In the genomic region with DNA sequence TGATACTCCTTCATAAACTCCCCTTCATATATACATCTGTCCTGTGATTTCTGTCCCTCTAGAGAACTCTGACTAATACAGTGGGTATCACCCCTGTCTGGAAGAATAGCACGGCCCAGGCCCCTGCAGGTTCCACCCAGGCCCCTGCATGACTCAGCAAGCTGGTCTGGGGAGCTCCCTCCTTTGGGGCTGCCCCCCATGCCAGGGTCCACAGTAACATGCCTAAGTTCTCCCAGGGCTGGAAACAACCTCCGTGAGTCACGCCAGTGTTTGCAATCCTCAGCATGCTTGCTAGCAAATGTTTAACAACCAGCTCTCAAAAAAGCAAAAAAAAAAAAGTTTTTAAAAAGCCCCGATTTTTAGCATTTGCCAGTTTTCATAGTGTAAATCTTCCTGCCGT, we compare ENCODE assay signal across 20 cellular contexts.
A peak's percentile ranks its signal among the peaks of the same experiment; 100 is the strongest.
DNase-seq lines count a peak whose midpoint lies in the region; ATAC-seq and TF ChIP-seq lines count a peak whose summit lies in the region.
"Had no signal": no experiment of that assay in that cellular context is flagged by ENCODE, and none has a peak within 500 bp of the region (broad histone marks: within the 10 kb centered on the region; RNA-seq: fewer than 3 reads in every experiment).

No MANE protein-coding gene starts in this region.

- H3K27me3 Mint-ChIP-seq in HFFc6 (ENCODE audit: insufficient read depth), result peaks cover 15% of the 10 kb centered on the region
- H3K27me3 Mint-ChIP-seq: activated CD4-positive, alpha-beta memory T cell treated with anti-CD3 and anti-CD28 coated beads for 36 hours had no signal

- H3K27ac ChIP-seq in tibial nerve, result no peak overlapping the region
- H3K27ac ChIP-seq: SK-N-MC had no signal

- no peaks in the 10 kb centered on the region for H3K27me3 ChIP-seq in tibial nerve

- H3K4me3 Mint-ChIP-seq in HFFc6, result peak overlapping the region; percentile 37; the same call in 1 of the 2 replicates
- H3K4me3 Mint-ChIP-seq: activated CD4-positive, alpha-beta memory T cell treated with anti-CD3 and anti-CD28 coated beads for 36 hours; activated T-helper 1 cell treated with anti-CD3 and anti-CD28 coated beads, Interleukin-12 subunit alpha, Interleukin-12 subunit beta, Interleukin-2, Interleukin-4 antibody, amounts not matched to agents 30 ng/mL and 10 ng/mL and 1 ng/mL, durations not matched to agents 14 hours and 24 hours and 36 hours; dendritic cell treated with granulocyte-macrophage colony-stimulating factor and Interleukin-4, amounts not matched to agents 40 ng/mL and 50 ng/mL, for 4 days; natural killer cell had no signal

- H3K36me3 ChIP-seq in tibial nerve, result no peaks in the 10 kb centered on the region

- H3K4me1 ChIP-seq in tibial nerve, result peaks cover 0 to 6% (median 0%) of the 10 kb centered on the region in 4 donors

- no peaks in the 10 kb centered on the region for H3K9me3 Mint-ChIP-seq in HFFc6
- H3K9me3 Mint-ChIP-seq: activated CD4-positive, alpha-beta memory T cell treated with anti-CD3 and anti-CD28 coated beads for 36 hours; activated T-helper 1 cell treated with anti-CD3 and anti-CD28 coated beads, Interleukin-12 subunit alpha, Interleukin-12 subunit beta, Interleukin-2, Interleukin-4 antibody, amounts not matched to agents 30 ng/mL and 10 ng/mL and 1 ng/mL, durations not matched to agents 14 hours and 24 hours and 36 hours; dendritic cell treated with granulocyte-macrophage colony-stimulating factor and Interleukin-4, amounts not matched to agents 40 ng/mL and 50 ng/mL, for 4 days; natural killer cell had no signal

- no peak for TF ChIP-seq POLR2A in tibial nerve (IDR thresholded peaks at IDR 0.05)

- TF ChIP-seq EP300 in tibial nerve (IDR thresholded peaks at IDR 0.05), result no peak

- H3K9me3 ChIP-seq in tibial nerve, result no peaks in the 10 kb centered on the region

- WGBS in tibial nerve, 2 donors, result 62 to 74% methylated on average over 5 of the region's 5 CpGs

- peak overlapping the region; percentile 82; the same call in 1 of the 2 replicates for H3K27ac Mint-ChIP-seq in HFFc6
- H3K27ac Mint-ChIP-seq: activated CD4-positive, alpha-beta memory T cell treated with anti-CD3 and anti-CD28 coated beads for 36 hours; activated T-helper 1 cell treated with anti-CD3 and anti-CD28 coated beads, Interleukin-12 subunit alpha, Interleukin-12 subunit beta, Interleukin-2, Interleukin-4 antibody, amounts not matched to agents 30 ng/mL and 10 ng/mL and 1 ng/mL, durations not matched to agents 14 hours and 24 hours and 36 hours; dendritic cell treated with granulocyte-macrophage colony-stimulating factor and Interleukin-4, amounts not matched to agents 40 ng/mL and 50 ng/mL, for 4 days; natural killer cell had no signal

- in situ Hi-C loops in astrocyte of the spinal cord (cut with HindIII; ENCODE audit: low sequenced_read_pairs), result no loop called here

- H3K4me3 ChIP-seq in AG04449 (ENCODE audit: low read depth, low read length) (no peak overlapping the region), astrocyte of the spinal cord (ENCODE audit: low read depth, low read length) (no peak overlapping the region), tibial nerve (no peak overlapping the region)
- H3K4me3 ChIP-seq: SK-N-MC had no signal

- POLR2A ChIA-PET in AG04449 (lab: Yijun Ruan, JAX), result no interaction called here

- CTCF ChIA-PET in AG04449 (lab: Yijun Ruan, JAX), result interaction anchor here (1.7 to 2.8 kb wide), 3 partner anchors 111 to 907 kb away, joined by 3 to 9 read pairs (median 4); no protein-coding TSS in a partner anchor

- no peaks in the 10 kb centered on the region for H3K36me3 Mint-ChIP-seq in HFFc6 (ENCODE audit: low read depth)
- H3K36me3 Mint-ChIP-seq: activated CD4-positive, alpha-beta memory T cell treated with anti-CD3 and anti-CD28 coated beads for 36 hours; natural killer cell had no signal

- DNase-seq in AG04449 (ENCODE audit: low read depth, low spot score) (peak; percentile 41), HFFc6 (peak; percentile 9), astrocyte of the spinal cord (ENCODE audit: low read depth, low spot score) (peak; percentile 59), kidney glomerular epithelial cell (lab: John Stamatoyannopoulos, UW) (peak; percentile 39), NCI-H2081 treated with DMSO at 0.1 percent for 48 hours (lab: John Stamatoyannopoulos, UW) (no peak), NCI-H146 (lab: John Stamatoyannopoulos, UW) (no peak), tibial nerve (ENCODE audit: low spot score in 2 of 2) (no peak)
- DNase-seq: activated CD4-positive, alpha-beta memory T cell treated with anti-CD3 and anti-CD28 coated beads for 36 hours; amygdala; DMS79 treated with DMSO at 0.1 percent for 48 hours; KBM-7; left ventricle myocardium superior; natural killer cell; NCI-H1417 treated with DMSO at 0.1 percent for 48 hours; stimulated activated CD4-positive, alpha-beta T cell treated with anti-CD3 and anti-CD28 coated beads, Interleukin-2, amount 100 ng/mL, for 24 hours had no signal

- H3K4me1 Mint-ChIP-seq in HFFc6 (ENCODE audit: low read depth), result peaks cover 42% of the 10 kb centered on the region

- no peak for ATAC-seq in GM21360 (IDR thresholded peaks at IDR 0.05; ENCODE audit: unreplicated experiment)
- ATAC-seq: esophagus mucosa, left ventricle myocardium superior, natural killer cell had no signal

- TF ChIP-seq CTCF in AG04449 (IDR thresholded peaks at IDR 0.05; ENCODE audit: insufficient read depth, low read length, missing control alignments), result no peak
- no peak for TF ChIP-seq CTCF in HFFc6 (IDR thresholded peaks at IDR 0.05)
- no peak for TF ChIP-seq CTCF in astrocyte of the spinal cord (IDR thresholded peaks at IDR 0.05; ENCODE audit: low read depth, low read length)
- no peak for TF ChIP-seq CTCF in tibial nerve (IDR thresholded peaks at IDR 0.05)

Comparison
In these comparisons a context has a peak if more than half of its experiments do, and no peak if none do; other contexts are left out.
1. DNase-seq: peak in AG04449 (single experiment), HFFc6 (single experiment), astrocyte of the spinal cord (single experiment) and kidney glomerular epithelial cell (single experiment); none in NCI-H2081 treated with DMSO at 0.1 percent for 48 hours (single experiment), NCI-H146 (single experiment) and tibial nerve (0 of 2).